In genomic region chr17:66567234-66568170, GRCh38 we compare ENCODE assay signal across 1 cellular context.
A peak's percentile ranks its signal among the peaks of the same experiment; 100 is the strongest.
TF ChIP-seq lines count a peak whose summit lies in the region.

No MANE protein-coding gene starts in this region.

TF ChIP-seq in WTC11, 78 proteins besides CTCF, POLR2A, EP300 and RAD21 (continued from another document):
- no peak for TF ChIP-seq PRDM15 (CRISPR knock-in tag; IDR thresholded peaks at IDR 0.05)
- no peak for TF ChIP-seq ZNF219 (CRISPR knock-in tag; IDR thresholded peaks at IDR 0.05; ENCODE audit: borderline replicate concordance)
- no peak for TF ChIP-seq ZNF416 (CRISPR knock-in tag; IDR thresholded peaks at IDR 0.05)
- no peak for TF ChIP-seq EMX1 (CRISPR knock-in tag; IDR thresholded peaks at IDR 0.05)
- no peak for TF ChIP-seq E2F5 (CRISPR knock-in tag; IDR thresholded peaks at IDR 0.05)
- no peak for TF ChIP-seq TEAD4 (CRISPR knock-in tag; IDR thresholded peaks at IDR 0.05)
- no peak for TF ChIP-seq GTF2I (CRISPR knock-in tag; conservative IDR thresholded peaks at IDR 0.05)
- no peak for TF ChIP-seq NR3C1 (CRISPR knock-in tag; conservative IDR thresholded peaks at IDR 0.05; ENCODE audit: low read depth)
- TF ChIP-seq, protein P1, sequence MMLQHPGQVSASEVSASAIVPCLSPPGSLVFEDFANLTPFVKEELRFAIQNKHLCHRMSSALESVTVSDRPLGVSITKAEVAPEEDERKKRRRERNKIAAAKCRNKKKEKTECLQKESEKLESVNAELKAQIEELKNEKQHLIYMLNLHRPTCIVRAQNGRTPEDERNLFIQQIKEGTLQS (CRISPR knock-in tag; conservative IDR thresholded peaks at IDR 0.05): no peak
- TF ChIP-seq GABPB1 (CRISPR knock-in tag; IDR thresholded peaks at IDR 0.05): peak; percentile 44; the same call in 1 of the 2 replicates
- TF ChIP-seq, protein P2, sequence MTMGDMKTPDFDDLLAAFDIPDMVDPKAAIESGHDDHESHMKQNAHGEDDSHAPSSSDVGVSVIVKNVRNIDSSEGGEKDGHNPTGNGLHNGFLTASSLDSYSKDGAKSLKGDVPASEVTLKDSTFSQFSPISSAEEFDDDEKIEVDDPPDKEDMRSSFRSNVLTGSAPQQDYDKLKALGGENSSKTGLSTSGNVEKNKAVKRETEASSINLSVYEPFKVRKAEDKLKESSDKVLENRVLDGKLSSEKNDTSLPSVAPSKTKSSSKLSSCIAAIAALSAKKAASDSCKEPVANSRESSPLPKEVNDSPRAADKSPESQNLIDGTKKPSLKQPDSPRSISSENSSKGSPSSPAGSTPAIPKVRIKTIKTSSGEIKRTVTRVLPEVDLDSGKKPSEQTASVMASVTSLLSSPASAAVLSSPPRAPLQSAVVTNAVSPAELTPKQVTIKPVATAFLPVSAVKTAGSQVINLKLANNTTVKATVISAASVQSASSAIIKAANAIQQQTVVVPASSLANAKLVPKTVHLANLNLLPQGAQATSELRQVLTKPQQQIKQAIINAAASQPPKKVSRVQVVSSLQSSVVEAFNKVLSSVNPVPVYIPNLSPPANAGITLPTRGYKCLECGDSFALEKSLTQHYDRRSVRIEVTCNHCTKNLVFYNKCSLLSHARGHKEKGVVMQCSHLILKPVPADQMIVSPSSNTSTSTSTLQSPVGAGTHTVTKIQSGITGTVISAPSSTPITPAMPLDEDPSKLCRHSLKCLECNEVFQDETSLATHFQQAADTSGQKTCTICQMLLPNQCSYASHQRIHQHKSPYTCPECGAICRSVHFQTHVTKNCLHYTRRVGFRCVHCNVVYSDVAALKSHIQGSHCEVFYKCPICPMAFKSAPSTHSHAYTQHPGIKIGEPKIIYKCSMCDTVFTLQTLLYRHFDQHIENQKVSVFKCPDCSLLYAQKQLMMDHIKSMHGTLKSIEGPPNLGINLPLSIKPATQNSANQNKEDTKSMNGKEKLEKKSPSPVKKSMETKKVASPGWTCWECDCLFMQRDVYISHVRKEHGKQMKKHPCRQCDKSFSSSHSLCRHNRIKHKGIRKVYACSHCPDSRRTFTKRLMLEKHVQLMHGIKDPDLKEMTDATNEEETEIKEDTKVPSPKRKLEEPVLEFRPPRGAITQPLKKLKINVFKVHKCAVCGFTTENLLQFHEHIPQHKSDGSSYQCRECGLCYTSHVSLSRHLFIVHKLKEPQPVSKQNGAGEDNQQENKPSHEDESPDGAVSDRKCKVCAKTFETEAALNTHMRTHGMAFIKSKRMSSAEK (CRISPR knock-in tag; IDR thresholded peaks at IDR 0.05; ENCODE audit: borderline replicate concordance): no peak
- no peak for TF ChIP-seq ATF1 (CRISPR knock-in tag; IDR thresholded peaks at IDR 0.05)
- no peak for TF ChIP-seq ELF4 (CRISPR knock-in tag; IDR thresholded peaks at IDR 0.05; ENCODE audit: low read depth)
- no peak for TF ChIP-seq PRRX2 (CRISPR knock-in tag; IDR thresholded peaks at IDR 0.05)
- no peak for TF ChIP-seq HMGA2 (CRISPR knock-in tag; IDR thresholded peaks at IDR 0.05)
- peak; percentile 76 for TF ChIP-seq TEAD1 (CRISPR knock-in tag; IDR thresholded peaks at IDR 0.05)
- no peak for TF ChIP-seq MYBL2 (CRISPR knock-in tag; IDR thresholded peaks at IDR 0.05)
- TF ChIP-seq CBFB (CRISPR knock-in tag; IDR thresholded peaks at IDR 0.05; ENCODE audit: low read depth): no peak
- no peak for TF ChIP-seq ZNF396 (CRISPR knock-in tag; IDR thresholded peaks at IDR 0.05; ENCODE audit: borderline replicate concordance)
